Comparison of ENCODE assay signal across 9 cellular contexts in genomic region chr16:81366316-81366932, GRCh38. TPM values are rescaled to one million over a fixed set of nuclear protein-coding genes. Genes with fewer than 3 reads are reported as not detected.
DNase-seq lines count a peak whose midpoint lies in the region; ATAC-seq, FAIRE-seq and TF ChIP-seq lines count a peak whose summit lies in the region.
"Had no signal": no experiment of that assay in that cellular context is flagged by ENCODE, and none has a peak within 500 bp of the region (broad histone marks: within the 10 kb centered on the region; RNA-seq: fewer than 3 reads in every experiment).

No MANE protein-coding gene starts in this region.

- TF ChIP-seq EP300 in Ishikawa (IDR thresholded peaks at IDR 0.05; ENCODE audit: borderline replicate concordance): no peak

- intact Hi-C loops in activated naive CD4-positive, alpha-beta T cell treated with anti-CD3 and anti-CD28 coated beads for 36 hours (cut with micrococcal nuclease): loop anchor here (1.0 to 5.0 kb wide), 7 partner anchors 36 to 521 kb away; no protein-coding TSS in a partner anchor
- intact Hi-C loops in naive thymus-derived CD4-positive, alpha-beta T cell (cut with micrococcal nuclease): loop anchor here (1.0 to 5.0 kb wide), 8 partner anchors 37 to 521 kb away; no protein-coding TSS in a partner anchor

- DNase-seq in activated naive CD4-positive, alpha-beta T cell treated with anti-CD3 and anti-CD28 coated beads for 36 hours: peak; percentile 9
- DNase-seq in activated naive CD4-positive, alpha-beta T cell treated with anti-CD3 and anti-CD28 coated beads, Interleukin-2, amount 10 ng/mL, durations not matched to agents 7 days and 5 days: no peak
- DNase-seq in RCC 7860 (ENCODE audit: low spot score): peak; percentile 56
- peak; percentile 58 for DNase-seq in epithelial cell of esophagus (ENCODE audit: low read depth)
- DNase-seq in naive thymus-derived CD4-positive, alpha-beta T cell: peak in 7 of 9 donors; percentile 20 to 62 (median 52)
- DNase-seq in activated naive CD4-positive, alpha-beta T cell (lab: John Stamatoyannopoulos, UW): no peak

- no peaks in the 10 kb centered on the region for H3K4me1 Mint-ChIP-seq in activated naive CD4-positive, alpha-beta T cell treated with anti-CD3 and anti-CD28 coated beads for 36 hours (ENCODE audit: low read depth)
- H3K4me1 Mint-ChIP-seq in activated naive CD4-positive, alpha-beta T cell treated with anti-CD3 and anti-CD28 coated beads, Interleukin-2, amount 10 ng/mL, durations not matched to agents 7 days and 5 days: peaks cover 4% of the 10 kb centered on the region
- H3K4me1 Mint-ChIP-seq in naive thymus-derived CD4-positive, alpha-beta T cell: peaks cover 0 to 3% (median 0%) of the 10 kb centered on the region in 7 donors

- FAIRE-seq in RCC 7860 (lab: Jason Lieb, UNC): peak; percentile 71
- FAIRE-seq: colon had no signal

- no peaks in the 10 kb centered on the region for H3K27me3 Mint-ChIP-seq in activated naive CD4-positive, alpha-beta T cell treated with anti-CD3 and anti-CD28 coated beads for 36 hours (ENCODE audit: low read depth)
- H3K27me3 Mint-ChIP-seq in activated naive CD4-positive, alpha-beta T cell treated with anti-CD3 and anti-CD28 coated beads, Interleukin-2, amount 10 ng/mL, durations not matched to agents 7 days and 5 days: no peaks in the 10 kb centered on the region
- no peaks in the 10 kb centered on the region for H3K27me3 Mint-ChIP-seq in naive thymus-derived CD4-positive, alpha-beta T cell

- H3K4me3 Mint-ChIP-seq in activated naive CD4-positive, alpha-beta T cell treated with anti-CD3 and anti-CD28 coated beads for 36 hours: no peak overlapping the region
- H3K4me3 Mint-ChIP-seq in activated naive CD4-positive, alpha-beta T cell treated with anti-CD3 and anti-CD28 coated beads, Interleukin-2, amount 10 ng/mL, durations not matched to agents 7 days and 5 days: no peak overlapping the region
- no peak overlapping the region for H3K4me3 Mint-ChIP-seq in naive thymus-derived CD4-positive, alpha-beta T cell

- CTCF ChIA-PET in activated naive CD4-positive, alpha-beta T cell treated with anti-CD3 and anti-CD28 coated beads for 36 hours (lab: Charles Lee): interaction anchor here (0.5 to 3.0 kb wide), 11 partner anchors 11 to 393 kb away, joined by 3 to 16 read pairs (median 3); no protein-coding TSS in a partner anchor
- CTCF ChIA-PET in activated naive CD4-positive, alpha-beta T cell treated with anti-CD3 and anti-CD28 coated beads, Interleukin-2, amount 10 ng/mL, durations not matched to agents 7 days and 5 days (lab: Charles Lee): interaction anchor here (0.6 to 6.3 kb wide), 11 partner anchors 8 to 375 kb away, joined by 3 to 32 read pairs (median 6); no protein-coding TSS in a partner anchor
- CTCF ChIA-PET in naive thymus-derived CD4-positive, alpha-beta T cell (lab: Charles Lee): interaction anchor here (0.7 to 2.8 kb wide), 9 partner anchors 16 to 435 kb away, joined by 3 to 12 read pairs (median 4); partner anchors contain the start of gene GAN

- no peaks in the 10 kb centered on the region for H3K27me3 ChIP-seq in naive thymus-derived CD4-positive, alpha-beta T cell (ENCODE audit: control insufficient read depth in 2 of 2, insufficient read depth in 2 of 2, low read length in 2 of 2)

- H3K4me3 ChIP-seq in epithelial cell of esophagus (ENCODE audit: low read length): no peak overlapping the region
- no peak overlapping the region for H3K4me3 ChIP-seq in naive thymus-derived CD4-positive, alpha-beta T cell (ENCODE audit: low read length)

- peak; percentile 48 for TF ChIP-seq CTCF in epithelial cell of esophagus (IDR thresholded peaks at IDR 0.05; ENCODE audit: insufficient read depth, low read depth, low read length, missing control alignments)

- no peaks in the 10 kb centered on the region for H3K9me3 ChIP-seq in naive thymus-derived CD4-positive, alpha-beta T cell (ENCODE audit: control insufficient read depth in 2 of 3, low read length in 3 of 3)

- POLR2A ChIA-PET in naive thymus-derived CD4-positive, alpha-beta T cell (lab: Charles Lee): no interaction called here

- ATAC-seq in naive thymus-derived CD4-positive, alpha-beta T cell: peak; percentile 86
- no peak for ATAC-seq in HG03457 (IDR thresholded peaks at IDR 0.05; ENCODE audit: unreplicated experiment)

- H3K4me1 ChIP-seq in naive thymus-derived CD4-positive, alpha-beta T cell (ENCODE audit: control insufficient read depth in 2 of 2, insufficient read depth in 2 of 2, low read length in 2 of 2): no peaks in the 10 kb centered on the region

- peaks cover 0 to 52% (median 7%) of the 10 kb centered on the region in 3 experiments for H3K36me3 ChIP-seq in naive thymus-derived CD4-positive, alpha-beta T cell (ENCODE audit: control insufficient read depth in 2 of 3, insufficient read depth in 3 of 3, low read length in 3 of 3)

- H3K36me3 Mint-ChIP-seq in activated naive CD4-positive, alpha-beta T cell treated with anti-CD3 and anti-CD28 coated beads for 36 hours (ENCODE audit: low read depth): peaks cover 28% of the 10 kb centered on the region
- peaks cover 20% of the 10 kb centered on the region for H3K36me3 Mint-ChIP-seq in activated naive CD4-positive, alpha-beta T cell treated with anti-CD3 and anti-CD28 coated beads, Interleukin-2, amount 10 ng/mL, durations not matched to agents 7 days and 5 days
- peaks cover 9 to 69% (median 12%) of the 10 kb centered on the region in 5 donors for H3K36me3 Mint-ChIP-seq in naive thymus-derived CD4-positive, alpha-beta T cell

- peak; percentile 71 for TF ChIP-seq RAD21 in Ishikawa (IDR thresholded peaks at IDR 0.05; ENCODE audit: low read depth)

- no peak overlapping the region for H3K27ac ChIP-seq in naive thymus-derived CD4-positive, alpha-beta T cell (ENCODE audit: low read depth, low read length)

- no peaks in the 10 kb centered on the region for H3K9me3 Mint-ChIP-seq in activated naive CD4-positive, alpha-beta T cell treated with anti-CD3 and anti-CD28 coated beads for 36 hours
- H3K9me3 Mint-ChIP-seq in activated naive CD4-positive, alpha-beta T cell treated with anti-CD3 and anti-CD28 coated beads, Interleukin-2, amount 10 ng/mL, durations not matched to agents 7 days and 5 days: no peaks in the 10 kb centered on the region
- no peaks in the 10 kb centered on the region for H3K9me3 Mint-ChIP-seq in naive thymus-derived CD4-positive, alpha-beta T cell

- H3K27ac Mint-ChIP-seq in activated naive CD4-positive, alpha-beta T cell treated with anti-CD3 and anti-CD28 coated beads for 36 hours: no peak overlapping the region
- H3K27ac Mint-ChIP-seq in activated naive CD4-positive, alpha-beta T cell treated with anti-CD3 and anti-CD28 coated beads, Interleukin-2, amount 10 ng/mL, durations not matched to agents 7 days and 5 days: no peak overlapping the region
- H3K27ac Mint-ChIP-seq in naive thymus-derived CD4-positive, alpha-beta T cell: no peak overlapping the region

TF ChIP-seq in Ishikawa, 13 proteins besides CTCF, POLR2A, EP300 and RAD21:
- TF ChIP-seq ZBTB7A (IDR thresholded peaks at IDR 0.05; ENCODE audit: low read depth) (no peak), YY1 (IDR thresholded peaks at IDR 0.05; ENCODE audit: low read depth) (no peak), REST (IDR thresholded peaks at IDR 0.05; ENCODE audit: low read depth) (no peak), CEBPB (IDR thresholded peaks at IDR 0.05) (no peak), USF1 (IDR thresholded peaks at IDR 0.05) (no peak), MAX (IDR thresholded peaks at IDR 0.05) (no peak), NFIC (IDR thresholded peaks at IDR 0.05) (no peak)
TF ChIP-seq in Ishikawa: peak in this region for 0.

RNA-seq across cellular contexts. Expression of gene GAN, which starts 51.7 kb away (rescaled TPM):
- total RNA-seq in activated naive CD4-positive, alpha-beta T cell treated with anti-CD3 and anti-CD28 coated beads for 36 hours: 10 to 100 TPM; 10.6 to 11.3 TPM
- 10 to 100 TPM in 1 of 5 experiments, 1 to 10 TPM in 4; 5.1 to 11.3 (median 7.9) TPM for total RNA-seq in naive thymus-derived CD4-positive, alpha-beta T cell
- polyA plus RNA-seq in naive thymus-derived CD4-positive, alpha-beta T cell: 1 to 10 TPM; 2.3 to 2.4 TPM

Comparison
In these comparisons a context has a peak if more than half of its experiments do, and no peak if none do; other contexts are left out.
1. DNase-seq: peak in activated naive CD4-positive, alpha-beta T cell treated with anti-CD3 and anti-CD28 coated beads for 36 hours (single experiment), RCC 7860 (single experiment), epithelial cell of esophagus (single experiment) and naive thymus-derived CD4-positive, alpha-beta T cell (7 of 9); none in activated naive CD4-positive, alpha-beta T cell treated with anti-CD3 and anti-CD28 coated beads, Interleukin-2, amount 10 ng/mL, durations not matched to agents 7 days and 5 days (single experiment) and activated naive CD4-positive, alpha-beta T cell (0 of 4).